Comparison of ENCODE assay signal across 8 cellular contexts in the genomic region with DNA sequence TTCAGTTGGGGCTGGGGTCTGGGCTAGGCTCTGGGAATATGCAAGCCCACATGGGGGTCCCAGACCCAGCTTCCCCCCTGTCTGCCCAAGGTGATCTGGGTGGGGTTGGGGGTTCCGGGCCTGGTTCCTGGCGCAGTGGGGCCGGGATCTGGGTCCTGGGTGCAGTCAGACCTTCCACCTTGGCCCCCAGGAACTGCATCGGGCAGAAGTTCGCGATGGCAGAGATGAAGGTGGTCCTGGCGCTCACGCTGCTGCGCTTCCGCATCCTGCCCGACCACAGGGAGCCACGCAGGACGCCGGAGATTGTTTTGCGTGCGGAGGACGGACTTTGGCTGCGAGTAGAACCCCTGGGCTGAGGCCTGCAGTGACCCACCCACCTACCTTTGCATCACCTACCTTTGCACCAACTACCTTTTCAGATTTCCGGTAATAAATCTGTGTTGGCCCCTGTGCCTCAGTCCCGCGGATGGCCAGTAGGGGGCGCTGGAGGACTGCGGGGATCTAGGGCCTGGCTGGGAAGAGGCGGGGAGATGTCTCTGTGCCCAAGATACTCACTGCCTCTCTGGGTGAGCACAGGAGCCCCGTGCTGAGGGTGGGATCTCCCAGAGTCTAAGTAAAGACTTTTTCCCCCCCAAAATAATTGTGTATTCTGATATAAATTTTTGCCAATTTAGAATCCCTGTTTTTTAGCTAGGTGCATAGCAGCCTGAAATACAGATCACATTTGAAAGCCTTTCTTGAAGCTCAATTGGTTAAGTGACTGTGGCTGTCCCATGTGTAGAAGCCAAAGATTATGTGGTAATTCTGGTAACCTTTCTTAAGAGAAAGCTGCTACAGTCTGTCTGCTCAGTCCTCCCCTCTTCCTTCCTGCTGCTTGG. TPM values are rescaled to one million over a fixed set of nuclear protein-coding genes. Genes with fewer than 3 reads are reported as not detected.
DNase-seq lines count a peak whose midpoint lies in the region; ATAC-seq lines count a peak whose summit lies in the region.

No MANE protein-coding gene starts in this region.

- intact Hi-C loops in left colon (cut with DNase I, micrococcal nuclease): loop anchor here in 1 of 2 donors (5.0 kb wide), 1 partner anchor 238 kb away; no protein-coding TSS in a partner anchor

- DNase-seq in NCI-H524 (lab: John Stamatoyannopoulos, UW) (peak; percentile 31 to 50), NCI-H524 treated with DMSO at 0.1 percent for 48 hours (lab: John Stamatoyannopoulos, UW) (no peak), NCI-H2196 (lab: John Stamatoyannopoulos, UW; ENCODE audit: unreplicated experiment) (peak; percentile 89), cerebellar cortex (ENCODE audit: low spot score) (peak; percentile 71), left colon (peak; percentile 76 to 94)
- DNase-seq in activated CD4-positive, alpha-beta T cell treated with anti-CD3 and anti-CD28 coated beads for 1 hour: peak; percentile 83
- DNase-seq in stimulated activated CD4-positive, alpha-beta T cell treated with anti-CD3 and anti-CD28 coated beads, Interleukin-4, amount 100 ng/mL, for 24 hours: peak; percentile 91

- ATAC-seq in left colon (peak; percentile 99), HG03095 (IDR thresholded peaks at IDR 0.05; ENCODE audit: unreplicated experiment) (no peak)

RNA-seq across cellular contexts. Expression of a gene that starts 11.5 kb away (rescaled TPM):
- total RNA-seq in left colon: 1 to 10 TPM; 7.1 to 8.0 TPM

RNA-seq across cellular contexts. Expression of a gene that starts 14.2 kb away (rescaled TPM):
- under 1 TPM in 1 of 2 donors, not detected in 1; 0.09 TPM for total RNA-seq in left colon

RNA-seq across cellular contexts. Expression of a gene that starts 43.6 kb away (rescaled TPM):
- total RNA-seq in left colon: 100 to 1,000 TPM in 1 of 2 donors, 10 to 100 TPM in 1; 93.3 to 113 TPM
